9 cellular contexts compared by ENCODE assay signal in genomic region chr6:96907498-96907897, GRCh38. TPM values are rescaled to one million over a fixed set of nuclear protein-coding genes. Genes with fewer than 3 reads are reported as not detected.
A peak's percentile ranks its signal among the peaks of the same experiment; 100 is the strongest.
DNase-seq lines count a peak whose midpoint lies in the region; ATAC-seq and TF ChIP-seq lines count a peak whose summit lies in the region.
"Had no signal": no experiment of that assay in that cellular context is flagged by ENCODE, and none has a peak within 500 bp of the region (broad histone marks: within the 10 kb centered on the region; RNA-seq: fewer than 3 reads in every experiment).

No MANE protein-coding gene starts in this region.

- TF ChIP-seq CTCF in RWPE2 (IDR thresholded peaks at IDR 0.05; ENCODE audit: poor library complexity, severe bottlenecking): no peak

- H3K9me2 ChIP-seq in Karpas-422 (replicated peaks; ENCODE audit: insufficient read depth, low read length): no peaks in the 10 kb centered on the region

- H3K4me3 ChIP-seq in RWPE2 (ENCODE audit: severe bottlenecking) (no peak overlapping the region), Karpas-422 (ENCODE audit: low read length) (no peak overlapping the region)

- no peaks in the 10 kb centered on the region for H3K79me2 ChIP-seq in Karpas-422 (ENCODE audit: low read length)

- no peak overlapping the region for H2AFZ ChIP-seq in Karpas-422 (ENCODE audit: low read length)

- H3K9ac ChIP-seq in Karpas-422 (ENCODE audit: low read length): no peak overlapping the region

- H3K4me1 ChIP-seq in RWPE2 (ENCODE audit: insufficient read depth, poor library complexity, severe bottlenecking) (no peaks in the 10 kb centered on the region), Karpas-422 (ENCODE audit: low read length) (no peaks in the 10 kb centered on the region)

- H3K27ac ChIP-seq in RWPE2 (ENCODE audit: poor library complexity, severe bottlenecking) (no peak overlapping the region), Karpas-422 (ENCODE audit: low read length) (no peak overlapping the region)

- peak; percentile 64 for DNase-seq in activated CD4-positive, alpha-beta T cell treated with anti-CD3 and anti-CD28 coated beads for 48 hours
- no peak for DNase-seq in activated CD4-positive, alpha-beta T cell treated with anti-CD3 and anti-CD28 coated beads, Interleukin-2, amount 50 U/mL, for 4 hours
- DNase-seq in RWPE2 (ENCODE audit: low spot score) (no peak), NCI-H510A treated with DMSO at 0.1 percent for 48 hours (lab: John Stamatoyannopoulos, UW) (no peak), Karpas-422 (no peak), HUDEP-2 (lab: John Stamatoyannopoulos, UW; ENCODE audit: unreplicated experiment in 76 of 76) (no peak)
- peak; percentile 51 for DNase-seq in stimulated activated CD4-positive, alpha-beta T cell treated with anti-CD3 and anti-CD28 coated beads, Interleukin-4, amount 100 ng/mL, for 24 hours

- no peak overlapping the region for H3K4me2 ChIP-seq in Karpas-422 (ENCODE audit: low read depth, low read length, poor library complexity, severe bottlenecking)

- ATAC-seq in HG02840 (IDR thresholded peaks at IDR 0.05; ENCODE audit: low FRiP score, unreplicated experiment) (peak; percentile 88), RWPE2 (ENCODE audit: low read depth) (peak; percentile 38; the same call in 1 of the 3 replicates)
- ATAC-seq: HCT116 had no signal

- no peaks in the 10 kb centered on the region for H3K36me3 ChIP-seq in RWPE2 (ENCODE audit: low read depth)
- H3K36me3 ChIP-seq in Karpas-422 (ENCODE audit: insufficient read depth, low read length): no peaks in the 10 kb centered on the region

- H3K9me3 ChIP-seq in RWPE2 (ENCODE audit: severe bottlenecking) (no peaks in the 10 kb centered on the region), Karpas-422 (ENCODE audit: low read length) (no peaks in the 10 kb centered on the region)

- peaks cover 11% of the 10 kb centered on the region for H3K27me3 ChIP-seq in RWPE2 (ENCODE audit: insufficient read depth, poor library complexity, severe bottlenecking)
- no peaks in the 10 kb centered on the region for H3K27me3 ChIP-seq in Karpas-422 (ENCODE audit: low read length)

- H4K20me1 ChIP-seq in Karpas-422 (ENCODE audit: insufficient read depth, low read depth, low read length): no peaks in the 10 kb centered on the region

RNA-seq across cellular contexts. Expression of gene NDUFAF4, which starts 9.8 kb away (rescaled TPM):
- total RNA-seq in Karpas-422 (2014; rRNA removed; shearing (Covaris generic); ENCODE audit: low replicate concordance): 45.5 and 50.8 TPM in 2 replicates

RNA-seq across cellular contexts. Expression of gene KLHL32, which starts 17.0 kb away (rescaled TPM):
- 0.04 and 0.07 TPM in 2 replicates for total RNA-seq in Karpas-422 (2014; rRNA removed; shearing (Covaris generic); ENCODE audit: low replicate concordance)

Comparison
In these comparisons a context has a peak if more than half of its experiments do, and no peak if none do; other contexts are left out.
1. DNase-seq: peak in activated CD4-positive, alpha-beta T cell treated with anti-CD3 and anti-CD28 coated beads for 48 hours (single experiment) and stimulated activated CD4-positive, alpha-beta T cell treated with anti-CD3 and anti-CD28 coated beads, Interleukin-4, amount 100 ng/mL, for 24 hours (single experiment); none in activated CD4-positive, alpha-beta T cell treated with anti-CD3 and anti-CD28 coated beads, Interleukin-2, amount 50 U/mL, for 4 hours (0 of 2), RWPE2 (single experiment), NCI-H510A treated with DMSO at 0.1 percent for 48 hours (single experiment), Karpas-422 (single experiment) and HUDEP-2 (0 of 76).